Comparison of ENCODE assay signal across 20 cellular contexts in genomic region chr3:162984752-162985151, GRCh38.
DNase-seq lines count a peak whose midpoint lies in the region; ATAC-seq and TF ChIP-seq lines count a peak whose summit lies in the region.
"Had no signal": no experiment of that assay in that cellular context is flagged by ENCODE, and none has a peak within 500 bp of the region (broad histone marks: within the 10 kb centered on the region; RNA-seq: fewer than 3 reads in every experiment).

No MANE protein-coding gene starts in this region.

- H3K9me2 ChIP-seq in OCI-LY7 (ENCODE audit: insufficient read depth, low read length), result no peaks in the 10 kb centered on the region

- no peak overlapping the region for H2BK12ac ChIP-seq in mesenchymal stem cell (ENCODE audit: low read length in 2 of 2)

- WGBS in mesenchymal stem cell, result 6% methylated on average over 2 of the region's 4 CpGs

- H3K4me1 ChIP-seq in mesenchymal stem cell (ENCODE audit: control insufficient read depth, insufficient read depth, low read depth, low read length), result no peaks in the 10 kb centered on the region
- no peaks in the 10 kb centered on the region for H3K4me1 ChIP-seq in OCI-LY7 (ENCODE audit: insufficient read depth, low read length, poor library complexity, severe bottlenecking)
- H3K4me1 ChIP-seq: SJSA1 had no signal

- BruUV-seq in OCI-LY7 (replicated peaks; lab: Mats Ljungman, UMichigan), result no TSS peak

- H3K4me3 ChIP-seq in mesenchymal stem cell (ENCODE audit: insufficient read depth in 1 of 2, low read depth in 1 of 2, low read length in 2 of 2) (no peak overlapping the region), OCI-LY7 (ENCODE audit: low read depth, low read length, poor library complexity, severe bottlenecking) (no peak overlapping the region)
- H3K4me3 ChIP-seq: SJSA1 had no signal

- peak overlapping the region; percentile 46 for H3K9ac ChIP-seq in mesenchymal stem cell (ENCODE audit: low read length)
- H3K9ac ChIP-seq: KMS-11 had no signal

- H2BK5ac ChIP-seq in mesenchymal stem cell (ENCODE audit: low read depth, low read length, poor library complexity, severe bottlenecking), result no peak overlapping the region

- no peak overlapping the region for H2AK5ac ChIP-seq in mesenchymal stem cell (ENCODE audit: low read length, severe bottlenecking)

- H3K27ac Mint-ChIP-seq in WTC11, result peak overlapping the region; percentile 24; the same call in 1 of the 2 replicates
- H3K27ac Mint-ChIP-seq: B cell; CD4-positive, alpha-beta T cell; T-cell had no signal

- H3K4me1 Mint-ChIP-seq in WTC11, result 0 out of 2 replicates have a peak, but pooled peaks cover 2% of the 10 kb centered on the region
- H3K4me1 Mint-ChIP-seq: B cell, T-cell had no signal

- H4K8ac ChIP-seq in mesenchymal stem cell (ENCODE audit: low read length), result no peak overlapping the region

- no peak overlapping the region for H3K14ac ChIP-seq in mesenchymal stem cell (ENCODE audit: low read length in 2 of 2)

- H2AFZ ChIP-seq in mesenchymal stem cell (ENCODE audit: low read depth, low read length) (no peak overlapping the region), OCI-LY7 (ENCODE audit: low read length) (no peak overlapping the region)

- H3K4me3 Mint-ChIP-seq in WTC11, result no peak overlapping the region
- H3K4me3 Mint-ChIP-seq: B cell; CD4-positive, alpha-beta T cell; T-cell had no signal

- no peaks in the 10 kb centered on the region for H3K27me3 ChIP-seq in mesenchymal stem cell (ENCODE audit: control insufficient read depth in 1 of 2, insufficient read depth in 1 of 2, low read length in 2 of 2)
- H3K27me3 ChIP-seq: SJSA1 had no signal

- peaks cover 32% of the 10 kb centered on the region for H3K9me3 Mint-ChIP-seq in WTC11

- no peaks in the 10 kb centered on the region for H3K27me3 Mint-ChIP-seq in WTC11 (ENCODE audit: low read depth)
- H3K27me3 Mint-ChIP-seq: B cell; CD4-positive, alpha-beta T cell; T-cell had no signal

- H3K27ac ChIP-seq in mesenchymal stem cell (ENCODE audit: low read length, poor library complexity, severe bottlenecking) (no peak overlapping the region), OCI-LY7 (ENCODE audit: low read depth, low read length, poor library complexity, severe bottlenecking) (no peak overlapping the region)
- H3K27ac ChIP-seq: KMS-11, SJSA1 had no signal

- peak; percentile 62 for ATAC-seq in WTC11
- ATAC-seq: HepG2, T-cell had no signal

- H3K36me3 Mint-ChIP-seq in WTC11, result peaks cover 31% of the 10 kb centered on the region
- H3K36me3 Mint-ChIP-seq: T-cell had no signal

- intact Hi-C loops in OCI-LY7 (cut with micrococcal nuclease; ENCODE audit: unreplicated experiment), result no loop called here

- no peak overlapping the region for H2BK120ac ChIP-seq in mesenchymal stem cell (ENCODE audit: low read depth, low read length)

- no peaks in the 10 kb centered on the region for H4K20me1 ChIP-seq in OCI-LY7 (ENCODE audit: insufficient read depth, low read length)

- H4K91ac ChIP-seq in mesenchymal stem cell (ENCODE audit: low read length), result no peak overlapping the region

- no peak overlapping the region for H3K18ac ChIP-seq in mesenchymal stem cell (ENCODE audit: low read depth in 1 of 2, low read length in 2 of 2)

- no peaks in the 10 kb centered on the region for H3K79me2 ChIP-seq in OCI-LY7 (ENCODE audit: insufficient read depth, low read depth, low read length)

- TF ChIP-seq CTCF in WTC11 (IDR thresholded peaks at IDR 0.05), result no peak
- TF ChIP-seq CTCF in OCI-LY7 (conservative IDR thresholded peaks at IDR 0.05; ENCODE audit: low read length), result no peak

- H3K4ac ChIP-seq in mesenchymal stem cell (ENCODE audit: low read depth in 1 of 2, low read length in 2 of 2), result no peak overlapping the region

- H3K9me3 ChIP-seq in mesenchymal stem cell (ENCODE audit: control insufficient read depth, low read length) (no peaks in the 10 kb centered on the region), OCI-LY7 (ENCODE audit: low read length) (no peaks in the 10 kb centered on the region)
- H3K9me3 ChIP-seq: SJSA1 had no signal

- H3K79me1 ChIP-seq in mesenchymal stem cell (replicated peaks; ENCODE audit: low read length, poor library complexity, severe bottlenecking), result no peaks in the 10 kb centered on the region

- CTCF ChIA-PET in WTC11 (lab: Charles Lee) (no interaction called here), OCI-LY7 (lab: Charles Lee; ENCODE audit: unreplicated experiment) (no interaction called here)

- H3K23ac ChIP-seq in mesenchymal stem cell (ENCODE audit: low read length in 2 of 2), result no peak overlapping the region

- H3K36me3 ChIP-seq in mesenchymal stem cell (ENCODE audit: control insufficient read depth in 1 of 2, insufficient read depth in 2 of 2, low read depth in 1 of 2, low read length in 2 of 2), result no peaks in the 10 kb centered on the region
- no peaks in the 10 kb centered on the region for H3K36me3 ChIP-seq in OCI-LY7 (ENCODE audit: insufficient read depth, low read length)
- H3K36me3 ChIP-seq: SJSA1 had no signal

- POLR2A ChIA-PET in WTC11 (lab: Charles Lee) (no interaction called here), OCI-LY7 (lab: Charles Lee) (no interaction called here)

- no peak overlapping the region for H2BK15ac ChIP-seq in mesenchymal stem cell (ENCODE audit: low read depth, poor library complexity, severe bottlenecking)

- H3K4me2 ChIP-seq in mesenchymal stem cell (ENCODE audit: low read length, poor library complexity, severe bottlenecking), result no peak overlapping the region
- H3K4me2 ChIP-seq in OCI-LY7 (ENCODE audit: low read length), result no peak overlapping the region
- H3K4me2 ChIP-seq: KMS-11 had no signal

- DNase-seq in ELR (ENCODE audit: low read depth) (peak; percentile 36), NCI-H69 (lab: John Stamatoyannopoulos, UW) (peak; percentile 6), WTC11 (ENCODE audit: low spot score) (no peak), mesenchymal stem cell (no peak), NCI-H2081 treated with DMSO at 0.1 percent for 48 hours (lab: John Stamatoyannopoulos, UW) (no peak), iPS-NIHi7 (ENCODE audit: extremely low spot score) (no peak), OCI-LY7 (ENCODE audit: low spot score) (no peak), NCI-H510A (lab: John Stamatoyannopoulos, UW) (no peak)
- DNase-seq: Calu3; CD4-positive, alpha-beta T cell; MM.1S; NCI-H1105; NCI-H187; NCI-H2171; NCI-H446 treated with DMSO at 0.1 percent for 48 hours; T-cell had no signal

TF ChIP-seq in WTC11, 78 proteins besides CTCF, POLR2A, EP300 and RAD21:
- TF ChIP-seq JUN (CRISPR knock-in tag; IDR thresholded peaks at IDR 0.05) (no peak), ZBTB21 (CRISPR knock-in tag; IDR thresholded peaks at IDR 0.05; ENCODE audit: borderline replicate concordance) (no peak), FOXJ3 (CRISPR knock-in tag; IDR thresholded peaks at IDR 0.05; ENCODE audit: borderline replicate concordance) (no peak)
- TF ChIP-seq, protein P1, sequence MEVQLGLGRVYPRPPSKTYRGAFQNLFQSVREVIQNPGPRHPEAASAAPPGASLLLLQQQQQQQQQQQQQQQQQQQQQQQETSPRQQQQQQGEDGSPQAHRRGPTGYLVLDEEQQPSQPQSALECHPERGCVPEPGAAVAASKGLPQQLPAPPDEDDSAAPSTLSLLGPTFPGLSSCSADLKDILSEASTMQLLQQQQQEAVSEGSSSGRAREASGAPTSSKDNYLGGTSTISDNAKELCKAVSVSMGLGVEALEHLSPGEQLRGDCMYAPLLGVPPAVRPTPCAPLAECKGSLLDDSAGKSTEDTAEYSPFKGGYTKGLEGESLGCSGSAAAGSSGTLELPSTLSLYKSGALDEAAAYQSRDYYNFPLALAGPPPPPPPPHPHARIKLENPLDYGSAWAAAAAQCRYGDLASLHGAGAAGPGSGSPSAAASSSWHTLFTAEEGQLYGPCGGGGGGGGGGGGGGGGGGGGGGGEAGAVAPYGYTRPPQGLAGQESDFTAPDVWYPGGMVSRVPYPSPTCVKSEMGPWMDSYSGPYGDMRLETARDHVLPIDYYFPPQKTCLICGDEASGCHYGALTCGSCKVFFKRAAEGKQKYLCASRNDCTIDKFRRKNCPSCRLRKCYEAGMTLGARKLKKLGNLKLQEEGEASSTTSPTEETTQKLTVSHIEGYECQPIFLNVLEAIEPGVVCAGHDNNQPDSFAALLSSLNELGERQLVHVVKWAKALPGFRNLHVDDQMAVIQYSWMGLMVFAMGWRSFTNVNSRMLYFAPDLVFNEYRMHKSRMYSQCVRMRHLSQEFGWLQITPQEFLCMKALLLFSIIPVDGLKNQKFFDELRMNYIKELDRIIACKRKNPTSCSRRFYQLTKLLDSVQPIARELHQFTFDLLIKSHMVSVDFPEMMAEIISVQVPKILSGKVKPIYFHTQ (CRISPR knock-in tag; IDR thresholded peaks at IDR 0.05), result no peak

Comparison
In these comparisons a context has a peak if more than half of its experiments do, and no peak if none do; other contexts are left out.
1. DNase-seq: peak in ELR (single experiment) and NCI-H69 (single experiment); none in WTC11 (single experiment), mesenchymal stem cell (single experiment), NCI-H2081 treated with DMSO at 0.1 percent for 48 hours (single experiment), iPS-NIHi7 (single experiment), OCI-LY7 (single experiment) and NCI-H510A (single experiment).